Comparison of ENCODE assay signal across 13 cellular contexts in genomic region chr2:111160758-111161157, GRCh38. TPM values are rescaled to one million over a fixed set of nuclear protein-coding genes. Genes with fewer than 3 reads are reported as not detected.
DNase-seq lines count a peak whose midpoint lies in the region; ATAC-seq, FAIRE-seq and TF ChIP-seq lines count a peak whose summit lies in the region.
"Had no signal": no experiment of that assay in that cellular context is flagged by ENCODE, and none has a peak within 500 bp of the region (broad histone marks: within the 10 kb centered on the region; RNA-seq: fewer than 3 reads in every experiment).

No MANE protein-coding gene starts in this region.

- H3K9ac ChIP-seq in astrocyte (ENCODE audit: low read length), result peak overlapping the region; percentile 21

- peaks cover 36% of the 10 kb centered on the region for H3K4me1 ChIP-seq in astrocyte (ENCODE audit: insufficient read depth, low read length)
- peaks cover 29% of the 10 kb centered on the region for H3K4me1 ChIP-seq in hepatocyte (ENCODE audit: insufficient read depth)

- no peak for ATAC-seq in GM18909 (IDR thresholded peaks at IDR 0.05; ENCODE audit: poor library complexity, unreplicated experiment)

- H3K27ac Mint-ChIP-seq in HFFc6, result peak overlapping the region; percentile 86
- peak overlapping the region; percentile 90 for H3K27ac Mint-ChIP-seq in astrocyte (ENCODE audit: unreplicated experiment)

- H3K27me3 ChIP-seq in astrocyte (ENCODE audit: insufficient read depth, low read length) (no peaks in the 10 kb centered on the region), hepatocyte (no peaks in the 10 kb centered on the region)

- H3K36me3 ChIP-seq in astrocyte (ENCODE audit: insufficient read depth, low read length) (no peaks in the 10 kb centered on the region), hepatocyte (replicated peaks; ENCODE audit: insufficient read depth, low read depth) (no peaks in the 10 kb centered on the region)

- H3K4me2 ChIP-seq in astrocyte (ENCODE audit: low read length) (peak overlapping the region; percentile 62), hepatocyte (no peak overlapping the region)

- H3K9me2 ChIP-seq in hepatocyte (replicated peaks; ENCODE audit: insufficient read depth), result no peaks in the 10 kb centered on the region

- FAIRE-seq in astrocyte (lab: Jason Lieb, UNC), result peak; percentile 96

- H3K9me3 ChIP-seq in astrocyte (ENCODE audit: insufficient read depth, low read depth, low read length), result no peaks in the 10 kb centered on the region
- H3K9me3 ChIP-seq in hepatocyte (ENCODE audit: low read depth), result no peaks in the 10 kb centered on the region

- peak; percentile 71 for DNase-seq in A172 (ENCODE audit: low spot score)
- DNase-seq in HFFc6, result peak; percentile 87
- DNase-seq in astrocyte (ENCODE audit: low read depth), result peak; percentile 89
- DNase-seq in hepatocyte (ENCODE audit: low spot score), result peak; percentile 36
- DNase-seq in MV-4-11 (lab: John Stamatoyannopoulos, UW), result no peak
- DNase-seq in GM19240 (ENCODE audit: insufficient read length, low spot score), result no peak
- no peak for DNase-seq in NCI-H2227 (lab: John Stamatoyannopoulos, UW; ENCODE audit: unreplicated experiment)
- DNase-seq: activated CD4-positive, alpha-beta T cell treated with anti-CD3 and anti-CD28 coated beads for 1 hour; activated naive CD4-positive, alpha-beta T cell; GOT3; naive B cell; stimulated activated CD4-positive, alpha-beta T cell treated with anti-CD3 and anti-CD28 coated beads, Interleukin-15, amount 100 ng/mL, for 24 hours had no signal

- H3K4me3 Mint-ChIP-seq in HFFc6, result peak overlapping the region; percentile 71
- peak overlapping the region; percentile 58 for H3K4me3 Mint-ChIP-seq in astrocyte (ENCODE audit: unreplicated experiment)

- H3K27me3 Mint-ChIP-seq in HFFc6 (ENCODE audit: insufficient read depth), result peaks cover 7% of the 10 kb centered on the region
- H3K27me3 Mint-ChIP-seq in astrocyte (ENCODE audit: low read depth, unreplicated experiment), result no peaks in the 10 kb centered on the region
- H3K27me3 Mint-ChIP-seq: naive B cell had no signal

- H3K4me1 Mint-ChIP-seq in HFFc6 (ENCODE audit: low read depth) (peaks cover 30% of the 10 kb centered on the region), astrocyte (ENCODE audit: low read depth, unreplicated experiment) (peaks cover 59% of the 10 kb centered on the region)

- H3K36me3 Mint-ChIP-seq in HFFc6 (ENCODE audit: low read depth) (no peaks in the 10 kb centered on the region), astrocyte (ENCODE audit: low read depth, unreplicated experiment) (peaks cover 27% of the 10 kb centered on the region)

- H4K20me1 ChIP-seq in astrocyte (ENCODE audit: insufficient read depth, low read length) (no peaks in the 10 kb centered on the region), hepatocyte (ENCODE audit: insufficient read depth, poor library complexity, severe bottlenecking) (peaks cover 55% of the 10 kb centered on the region)

- no peaks in the 10 kb centered on the region for H3K9me3 Mint-ChIP-seq in HFFc6
- H3K9me3 Mint-ChIP-seq in astrocyte (ENCODE audit: unreplicated experiment), result peaks cover 1% of the 10 kb centered on the region
- H3K9me3 Mint-ChIP-seq: naive B cell had no signal

- H3K27ac ChIP-seq in astrocyte (ENCODE audit: low read depth, low read length), result peak overlapping the region; percentile 54
- H3K27ac ChIP-seq in hepatocyte, result peak overlapping the region; percentile 58

- H3K4me3 ChIP-seq in astrocyte (ENCODE audit: insufficient read depth, low read depth, low read length) (no peak overlapping the region), hepatocyte (no peak overlapping the region)

- no peak overlapping the region for H2AFZ ChIP-seq in astrocyte (ENCODE audit: low read depth, low read length)
- H2AFZ ChIP-seq in hepatocyte, result no peak overlapping the region

- WGBS in hepatocyte (ENCODE audit: low lambda C conversion rate, missing lambda C conversion rate), result 52% methylated on average over 3 of the region's 3 CpGs

- H3K79me2 ChIP-seq in astrocyte (ENCODE audit: insufficient read depth, low read length), result no peaks in the 10 kb centered on the region
- H3K79me2 ChIP-seq in hepatocyte, result peaks cover 56% of the 10 kb centered on the region

- TF ChIP-seq CTCF in HFFc6 (IDR thresholded peaks at IDR 0.05), result no peak
- no peak for TF ChIP-seq CTCF in astrocyte (IDR thresholded peaks at IDR 0.05; ENCODE audit: insufficient read depth, low read depth, low read length)
- no peak for TF ChIP-seq CTCF in hepatocyte (IDR thresholded peaks at IDR 0.05; ENCODE audit: poor library complexity)

RNA-seq across cellular contexts. Expression of gene BCL2L11, which starts 40.0 kb away (rescaled TPM):
- 4.5 and 9.3 TPM in 2 replicates for total RNA-seq in A172 (2014; rRNA removed; shearing (Covaris generic))
- under 1 TPM; 0.67 to 0.95 (median 0.81) TPM for total RNA-seq in HFFc6 (2021; fragmentation: NEBNext Ultra II Directional; extraction: Animal tissue kit (Norgen Biotek cat#: 25700))
- total RNA-seq in astrocyte (12.6 and 19.3 TPM in 2 replicates), hepatocyte (25.3 and 26.5 TPM in 2 replicates)
- polyA plus RNA-seq in hepatocyte, result 12.3 and 13.0 TPM in 2 replicates

Comparison
In these comparisons a context has a peak if more than half of its experiments do, and no peak if none do; other contexts are left out.
1. DNase-seq: peak in A172 (single experiment), HFFc6 (single experiment), astrocyte (single experiment) and hepatocyte (single experiment); none in MV-4-11 (single experiment), GM19240 (single experiment) and NCI-H2227 (single experiment).